Comparison of ENCODE assay signal across 8 cellular contexts in genomic region chr7:7639421-7639820, GRCh38. TPM values are rescaled to one million over a fixed set of nuclear protein-coding genes. Genes with fewer than 3 reads are reported as not detected.
DNase-seq lines count a peak whose midpoint lies in the region; TF ChIP-seq lines count a peak whose summit lies in the region.

No MANE protein-coding gene starts in this region.

- H3K9me3 ChIP-seq in DOHH2 (ENCODE audit: control insufficient read depth, insufficient read depth, low read length) (no peaks in the 10 kb centered on the region), Peyer's patch (no peaks in the 10 kb centered on the region)

- peak overlapping the region; percentile 96 for H3K4me2 ChIP-seq in DOHH2 (ENCODE audit: low read length)

- DNase-seq in Peyer's patch (no peak), epithelial cell of proximal tubule (ENCODE audit: low read depth) (no peak), putamen (ENCODE audit: low spot score) (peak; percentile 48), hippocampal formation (lab: John Stamatoyannopoulos, UW) (no peak), HUDEP-2 (lab: John Stamatoyannopoulos, UW; ENCODE audit: unreplicated experiment in 76 of 76) (no peak), NCI-H1694 treated with DMSO at 0.1 percent for 48 hours (lab: John Stamatoyannopoulos, UW) (no peak), foreskin melanocyte (no peak)

- H3K4me1 ChIP-seq in DOHH2 (ENCODE audit: control insufficient read depth, low read length) (peaks cover 28% of the 10 kb centered on the region), Peyer's patch (peaks cover 0 to 16% (median 7%) of the 10 kb centered on the region in 4 donors)

- no peak for TF ChIP-seq CTCF in DOHH2 (IDR thresholded peaks at IDR 0.05; ENCODE audit: low read depth, low read length, poor library complexity, severe bottlenecking)
- no peak for TF ChIP-seq CTCF in Peyer's patch (IDR thresholded peaks at IDR 0.05)
- TF ChIP-seq CTCF in epithelial cell of proximal tubule (conservative IDR thresholded peaks at IDR 0.05; ENCODE audit: low read depth, low read length), result no peak

- H3F3A ChIP-seq in DOHH2 (ENCODE audit: control insufficient read depth, insufficient read depth), result peaks cover 4% of the 10 kb centered on the region; the same call in 1 of the 2 replicates

- no peaks in the 10 kb centered on the region for H3K9me2 ChIP-seq in DOHH2 (replicated peaks; ENCODE audit: control insufficient read depth, low read length)

- peaks cover 48% of the 10 kb centered on the region for H3K36me3 ChIP-seq in DOHH2 (ENCODE audit: control insufficient read depth, low read length)
- H3K36me3 ChIP-seq in Peyer's patch, result peaks cover 0 to 11% (median 0%) of the 10 kb centered on the region in 3 donors

- no peaks in the 10 kb centered on the region for H3K27me3 ChIP-seq in DOHH2 (ENCODE audit: control insufficient read depth, low read length)
- H3K27me3 ChIP-seq in Peyer's patch, result no peaks in the 10 kb centered on the region

- H3K4me3 ChIP-seq in DOHH2 (ENCODE audit: low read length), result peak overlapping the region; percentile 91
- H3K4me3 ChIP-seq in Peyer's patch, result peak overlapping the region; percentile 70 to 93 (median 82)
- peak overlapping the region; percentile 86 for H3K4me3 ChIP-seq in epithelial cell of proximal tubule (ENCODE audit: low read depth, low read length)

- H3K27ac ChIP-seq in DOHH2 (ENCODE audit: low read depth, low read length), result peak overlapping the region; percentile 80
- H3K27ac ChIP-seq in Peyer's patch, result peak overlapping the region; percentile 83 to 97 (median 88)

- peaks cover 48% of the 10 kb centered on the region for H3K79me2 ChIP-seq in DOHH2 (ENCODE audit: control insufficient read depth, low read length)

- no peak for TF ChIP-seq POLR2A in Peyer's patch (IDR thresholded peaks at IDR 0.05)

- no peaks in the 10 kb centered on the region for H4K20me1 ChIP-seq in DOHH2 (ENCODE audit: control insufficient read depth, insufficient read depth, low read depth, low read length)

RNA-seq across cellular contexts. Expression of gene UMAD1, which starts 1.1 kb away (rescaled TPM):
- total RNA-seq in Peyer's patch, result 10 to 100 TPM; 15.2 to 28.2 (median 18.7) TPM
- 9.7 and 9.8 TPM in 2 replicates for total RNA-seq in epithelial cell of proximal tubule
